8 cellular contexts compared by ENCODE assay signal in genomic region chr10:122374246-122374858, GRCh38.
DNase-seq lines count a peak whose midpoint lies in the region; ATAC-seq and TF ChIP-seq lines count a peak whose summit lies in the region.

TSS of gene PLEKHA1 (plus strand) at chr10:122374708. CDS start at chr10:122393201, 18,493 bp downstream.

- intact Hi-C loops in dendritic cell treated with granulocyte-macrophage colony-stimulating factor and Interleukin-4, amounts not matched to agents 40 ng/mL and 50 ng/mL, for 4 days (cut with micrococcal nuclease), result loop anchor here (5.0 kb wide), 1 partner anchor 778 kb away; the partner anchor contains the start of gene BUB3

- H3K27me3 Mint-ChIP-seq in dendritic cell treated with granulocyte-macrophage colony-stimulating factor and Interleukin-4, amounts not matched to agents 40 ng/mL and 50 ng/mL, for 4 days, result peaks cover 55% of the 10 kb centered on the region

- H3K27ac Mint-ChIP-seq in dendritic cell treated with granulocyte-macrophage colony-stimulating factor and Interleukin-4, amounts not matched to agents 40 ng/mL and 50 ng/mL, for 4 days, result peak within 1 kb of the TSS; percentile 84

- H3K9me3 Mint-ChIP-seq in dendritic cell treated with granulocyte-macrophage colony-stimulating factor and Interleukin-4, amounts not matched to agents 40 ng/mL and 50 ng/mL, for 4 days, result no peaks in the 10 kb centered on the region

- H3K4me3 Mint-ChIP-seq in dendritic cell treated with granulocyte-macrophage colony-stimulating factor and Interleukin-4, amounts not matched to agents 40 ng/mL and 50 ng/mL, for 4 days, result peak within 1 kb of the TSS; percentile 93

- H3K36me3 Mint-ChIP-seq in dendritic cell treated with granulocyte-macrophage colony-stimulating factor and Interleukin-4, amounts not matched to agents 40 ng/mL and 50 ng/mL, for 4 days (ENCODE audit: low read depth), result no peaks in the 10 kb centered on the region

- TF ChIP-seq CTCF in AG09319 (IDR thresholded peaks at IDR 0.05; ENCODE audit: low read depth, low read length), result no peak

- H3K4me1 Mint-ChIP-seq in dendritic cell treated with granulocyte-macrophage colony-stimulating factor and Interleukin-4, amounts not matched to agents 40 ng/mL and 50 ng/mL, for 4 days (ENCODE audit: low read depth), result peaks cover 9% of the 10 kb centered on the region

- peak; percentile 92 for ATAC-seq in HG03432 (IDR thresholded peaks at IDR 0.05; ENCODE audit: unreplicated experiment)

- peak; percentile 81 for DNase-seq in AG09319 (ENCODE audit: extremely low read depth, low read depth)
- peak; percentile 90 for DNase-seq in GM19238 (ENCODE audit: insufficient read length, low spot score)
- peak; percentile 85 for DNase-seq in NCI-H510A (lab: John Stamatoyannopoulos, UW)
- DNase-seq in activated CD4-positive, alpha-beta T cell treated with anti-CD3 and anti-CD28 coated beads, Interleukin-2, amount 50 U/mL, for 48 hours, result peak; percentile 88 to 92
- peak; percentile 98 for DNase-seq in left kidney (ENCODE audit: low read depth, low spot score)
- peak; percentile 88 to 90 for DNase-seq in stimulated activated CD4-positive, alpha-beta T cell treated with anti-CD3 and anti-CD28 coated beads, Interleukin-1b, Interleukin-23, amount 100 ng/mL, for 4 hours (ENCODE audit: low read depth in 2 of 2)

Comparison
In these comparisons a context has a peak if more than half of its experiments do, and no peak if none do; other contexts are left out.
1. Peak in every context shown above with its lines: DNase-seq and ATAC-seq.